In the genomic region with DNA sequence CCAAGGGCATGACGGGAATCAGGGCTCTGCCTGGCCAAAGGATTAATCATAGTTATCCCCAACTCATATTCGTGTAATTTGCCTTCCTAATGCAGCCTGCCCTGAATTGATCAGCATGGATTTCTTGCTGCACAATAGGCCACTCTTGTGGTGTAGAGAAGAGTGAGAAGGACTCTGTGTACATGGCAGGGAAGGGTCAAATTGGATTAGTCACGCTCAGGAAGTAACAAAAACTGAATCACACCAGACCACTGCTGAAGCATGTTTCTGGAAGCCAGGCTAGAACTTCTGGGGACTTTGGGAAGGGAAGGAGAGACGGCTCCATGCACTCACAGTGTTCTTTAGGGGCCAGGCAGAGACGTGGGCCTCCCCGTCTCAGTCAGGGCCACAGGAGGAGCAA, we compare ENCODE assay signal across 23 cellular contexts.
DNase-seq lines count a peak whose midpoint lies in the region; ATAC-seq, FAIRE-seq and TF ChIP-seq lines count a peak whose summit lies in the region.
"Had no signal": no experiment of that assay in that cellular context is flagged by ENCODE, and none has a peak within 500 bp of the region (broad histone marks: within the 10 kb centered on the region; RNA-seq: fewer than 3 reads in every experiment).

No MANE protein-coding gene starts in this region.

- no peak overlapping the region for H3K4me3 ChIP-seq in GM23248
- no peak overlapping the region for H3K4me3 ChIP-seq in OCI-LY3 (ENCODE audit: low read length)
- H3K4me3 ChIP-seq in endothelial cell of umbilical vein (replicated peaks in 1 of 3; ENCODE audit: insufficient read depth in 1 of 3, low read depth in 1 of 3, low read length in 3 of 3): no peak overlapping the region
- H3K4me3 ChIP-seq in skeletal muscle cell (ENCODE audit: low read depth, low read length): no peak overlapping the region
- H3K4me3 ChIP-seq: ascending aorta, esophagus muscularis mucosa, GM12878, MG63, tibial artery had no signal

- no peak for TF ChIP-seq POLR2A in endothelial cell of umbilical vein (IDR thresholded peaks at IDR 0.05; ENCODE audit: low read depth, low read length)

- intact Hi-C loops in endothelial cell of umbilical vein (cut with micrococcal nuclease): loop anchor here (5.0 kb wide), 1 partner anchor 584 kb away; no protein-coding TSS in a partner anchor

- dilution Hi-C loops in endothelial cell of umbilical vein (cut with MboI; ENCODE audit: extremely low pct_ligation_motif_present, low sequenced_read_pairs): no loop called here

- H3K4me2 ChIP-seq in GM23248 (ENCODE audit: unreplicated experiment) (no peak overlapping the region), OCI-LY3 (ENCODE audit: low read length) (no peak overlapping the region), endothelial cell of umbilical vein (ENCODE audit: insufficient read depth, low read length) (no peak overlapping the region)

- no peaks in the 10 kb centered on the region for H3K9me2 ChIP-seq in GM23248 (ENCODE audit: insufficient read depth)

- H3F3A ChIP-seq in GM23248 (ENCODE audit: insufficient read depth): no peaks in the 10 kb centered on the region

- H3K27ac ChIP-seq in GM23248 (no peak overlapping the region), OCI-LY3 (ENCODE audit: low read length) (peak overlapping the region; percentile 71), endothelial cell of umbilical vein (ENCODE audit: insufficient read depth, low read depth, low read length) (no peak overlapping the region)
- H3K27ac ChIP-seq: ascending aorta, esophagus muscularis mucosa, tibial artery had no signal

- FAIRE-seq in endothelial cell of umbilical vein (lab: Jason Lieb, UNC): no peak

- H2AFZ ChIP-seq in GM23248: no peak overlapping the region
- H2AFZ ChIP-seq in OCI-LY3 (ENCODE audit: low read depth, low read length): peak overlapping the region; percentile 43; the same call in 1 of the 2 replicates
- H2AFZ ChIP-seq in endothelial cell of umbilical vein (ENCODE audit: low read depth, low read length): no peak overlapping the region

- POLR2A ChIA-PET in endothelial cell of umbilical vein (lab: Charles Lee): no interaction called here

- DNase-seq in GM23248 (peak; percentile 56), endothelial cell of umbilical vein (ENCODE audit: low read depth, low spot score) (no peak), skeletal muscle cell (ENCODE audit: low read depth) (peak; percentile 1)
- no peak for DNase-seq in activated CD4-positive, alpha-beta T cell treated with anti-CD3 and anti-CD28 coated beads for 48 hours
- DNase-seq: activated T-cell treated with anti-CD3 and anti-CD28 coated beads, Interleukin-2, amount 50 U/mL, for 72 hours; CD8-positive, alpha-beta T cell; effector CD4-positive, alpha-beta T cell; IMR-90; mesenchymal stem cell; MG63; naive B cell; stimulated activated CD4-positive, alpha-beta T cell treated with anti-CD3 and anti-CD28 coated beads, Interleukin-12 subunit alpha, Interleukin-12 subunit beta, amount 100 ng/mL, for 4 hours; stimulated activated CD4-positive, alpha-beta T cell treated with anti-CD3 and anti-CD28 coated beads, Interleukin-4, amount 100 ng/mL, for 4 hours; tibial artery had no signal

- 42 to 43% methylated on average over 6 of the region's 6 CpGs for WGBS in GM23248 (ENCODE audit: low coverage in 1 of 2, low lambda C conversion rate in 2 of 2, missing lambda C conversion rate in 2 of 2), 2 experiments

- H3K79me2 ChIP-seq in GM23248 (ENCODE audit: insufficient read depth) (no peaks in the 10 kb centered on the region), OCI-LY3 (ENCODE audit: low read length) (no peaks in the 10 kb centered on the region), endothelial cell of umbilical vein (ENCODE audit: control insufficient read depth, insufficient read depth, low read length) (no peaks in the 10 kb centered on the region)

- H4K20me1 ChIP-seq in GM23248 (ENCODE audit: insufficient read depth) (no peaks in the 10 kb centered on the region), OCI-LY3 (ENCODE audit: insufficient read depth, low read length) (no peaks in the 10 kb centered on the region), endothelial cell of umbilical vein (replicated peaks; ENCODE audit: control insufficient read depth, extremely low read depth, insufficient read depth, low read length) (no peaks in the 10 kb centered on the region)

- no TSS peak for BruUV-seq in endothelial cell of umbilical vein (replicated peaks; lab: Mats Ljungman, UMichigan)

- no peaks in the 10 kb centered on the region for H3K9me1 ChIP-seq in endothelial cell of umbilical vein (replicated peaks; ENCODE audit: control insufficient read depth, extremely low read depth, insufficient read depth, low read length)

- TF ChIP-seq CTCF in OCI-LY3 (IDR thresholded peaks at IDR 0.05; ENCODE audit: low read depth, low read length) (no peak), endothelial cell of umbilical vein (IDR thresholded peaks at IDR 0.05; ENCODE audit: extremely low read depth in 1 of 2, insufficient read depth in 1 of 2, low read depth in 1 of 2, low read length in 2 of 2) (no peak)

- CTCF ChIA-PET in endothelial cell of umbilical vein (lab: Charles Lee): no interaction called here

- no peak overlapping the region for H3K9ac ChIP-seq in GM23248
- H3K9ac ChIP-seq in OCI-LY3 (ENCODE audit: low read length): peak overlapping the region; percentile 3; the same call in 1 of the 2 replicates
- no peak overlapping the region for H3K9ac ChIP-seq in endothelial cell of umbilical vein (replicated peaks; ENCODE audit: extremely low read depth, insufficient read depth, low read length)

- H3K4me1 ChIP-seq in GM23248 (ENCODE audit: insufficient read depth) (no peaks in the 10 kb centered on the region), OCI-LY3 (ENCODE audit: low read length) (peaks cover 28% of the 10 kb centered on the region), endothelial cell of umbilical vein (ENCODE audit: control insufficient read depth, extremely low read depth, insufficient read depth, low read length) (no peaks in the 10 kb centered on the region)
- H3K4me1 ChIP-seq: ascending aorta had no signal

- H3K27me3 ChIP-seq in GM23248 (replicated peaks; ENCODE audit: insufficient read depth) (no peaks in the 10 kb centered on the region), OCI-LY3 (ENCODE audit: low read depth, low read length) (no peaks in the 10 kb centered on the region), endothelial cell of umbilical vein (ENCODE audit: control insufficient read depth in 2 of 2, insufficient read depth in 2 of 2, low read length in 2 of 2) (no peaks in the 10 kb centered on the region)
- H3K27me3 ChIP-seq: ascending aorta, esophagus muscularis mucosa, MG63, tibial artery had no signal

- H3K36me3 ChIP-seq in GM23248 (ENCODE audit: low read depth): no peaks in the 10 kb centered on the region
- peaks cover 47% of the 10 kb centered on the region for H3K36me3 ChIP-seq in OCI-LY3 (replicated peaks; ENCODE audit: low read depth, low read length)
- H3K36me3 ChIP-seq in endothelial cell of umbilical vein (ENCODE audit: control insufficient read depth in 2 of 2, extremely low read depth in 1 of 2, insufficient read depth in 2 of 2, low read length in 2 of 2): no peaks in the 10 kb centered on the region
- H3K36me3 ChIP-seq: ascending aorta, esophagus muscularis mucosa, MG63, tibial artery had no signal

- ATAC-seq in GM19351 (IDR thresholded peaks at IDR 0.05; ENCODE audit: unreplicated experiment) (no peak), GM19324 (IDR thresholded peaks at IDR 0.05; ENCODE audit: low FRiP score, unreplicated experiment) (no peak)
- ATAC-seq: activated CD4-positive, CD25-positive, alpha-beta regulatory T cell treated with anti-CD3 and anti-CD28 coated beads, Interleukin-2, amount 50 U/mL, for 24 hours; activated naive CD4-positive, alpha-beta T cell treated with anti-CD3 and anti-CD28 coated beads, Interleukin-2, amount 50 U/mL, for 72 hours; activated T-cell treated with anti-CD3 and anti-CD28 coated beads, Interleukin-2, amount 50 U/mL, for 72 hours; CD8-positive, alpha-beta T cell; Right ventricle myocardium inferior had no signal

- in situ Hi-C loops in GM23248 (cut with MboI): no loop called here

- H3K9me3 ChIP-seq in GM23248 (ENCODE audit: low read depth): no peaks in the 10 kb centered on the region
- H3K9me3 ChIP-seq in OCI-LY3 (ENCODE audit: insufficient read depth, low read length): peaks cover 38% of the 10 kb centered on the region
- H3K9me3 ChIP-seq in endothelial cell of umbilical vein (replicated peaks; ENCODE audit: control insufficient read depth, insufficient read depth, low read length): no peaks in the 10 kb centered on the region
- H3K9me3 ChIP-seq: MG63 had no signal

TF ChIP-seq in endothelial cell of umbilical vein, 7 proteins besides CTCF, POLR2A, EP300 and RAD21:
- TF ChIP-seq, protein P1, sequence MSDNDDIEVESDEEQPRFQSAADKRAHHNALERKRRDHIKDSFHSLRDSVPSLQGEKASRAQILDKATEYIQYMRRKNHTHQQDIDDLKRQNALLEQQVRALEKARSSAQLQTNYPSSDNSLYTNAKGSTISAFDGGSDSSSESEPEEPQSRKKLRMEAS (IDR thresholded peaks at IDR 0.05; ENCODE audit: insufficient read depth, insufficient read length): no peak
- TF ChIP-seq MYC (IDR thresholded peaks at IDR 0.05; ENCODE audit: low read depth, low read length) (no peak), FOS (IDR thresholded peaks at IDR 0.05; ENCODE audit: borderline replicate concordance, insufficient read depth, low read length) (peak; percentile 35)

Comparison
In these comparisons a context has a peak if more than half of its experiments do, and no peak if none do; other contexts are left out.
1. DNase-seq: peak in GM23248 (single experiment) and skeletal muscle cell (single experiment); none in endothelial cell of umbilical vein (single experiment) and activated CD4-positive, alpha-beta T cell treated with anti-CD3 and anti-CD28 coated beads for 48 hours (single experiment).